In genomic region chr2:237721828-237722227, GRCh38 we compare ENCODE assay signal across 16 cellular contexts.
DNase-seq lines count a peak whose midpoint lies in the region; ATAC-seq and TF ChIP-seq lines count a peak whose summit lies in the region.
"Had no signal": no experiment of that assay in that cellular context is flagged by ENCODE, and none has a peak within 500 bp of the region (broad histone marks: within the 10 kb centered on the region; RNA-seq: fewer than 3 reads in every experiment).

No MANE protein-coding gene starts in this region.

- no peaks in the 10 kb centered on the region for H3K9me3 Mint-ChIP-seq in activated CD4-positive, alpha-beta memory T cell treated with anti-CD3 and anti-CD28 coated beads for 36 hours
- no peaks in the 10 kb centered on the region for H3K9me3 Mint-ChIP-seq in activated CD4-positive, alpha-beta memory T cell treated with anti-CD3 and anti-CD28 coated beads, Interleukin-2, amount 10 ng/mL, durations not matched to agents 7 days and 5 days
- no peaks in the 10 kb centered on the region for H3K9me3 Mint-ChIP-seq in activated CD8-positive, alpha-beta memory T cell treated with anti-CD3 and anti-CD28 coated beads, Interleukin-2, amount 10 ng/mL, durations not matched to agents 7 days and 5 days (ENCODE audit: low read depth)

- 54 to 70% (median 61%) methylated on average over 8 of the region's 8 CpGs for WGBS in spleen, 5 donors

- TF ChIP-seq POLR2A in spleen (IDR thresholded peaks at IDR 0.05): no peak

- H3K9me3 ChIP-seq in spleen: no peaks in the 10 kb centered on the region
- H3K9me3 ChIP-seq: A549, tibial artery had no signal

- POLR2A ChIA-PET in activated CD4-positive, alpha-beta memory T cell treated with anti-CD3 and anti-CD28 coated beads for 36 hours (lab: Charles Lee): no interaction called here
- POLR2A ChIA-PET in activated CD4-positive, alpha-beta memory T cell treated with anti-CD3 and anti-CD28 coated beads, Interleukin-2, amount 10 ng/mL, durations not matched to agents 7 days and 5 days (lab: Charles Lee): interaction anchor here (1.6 kb wide), 1 partner anchor 48 kb away, joined by 5 read pairs; no protein-coding TSS in a partner anchor

- TF ChIP-seq CTCF in spleen (IDR thresholded peaks at IDR 0.05 in 8 of 11, conservative IDR thresholded peaks at IDR 0.05 in 3 of 11): no peak
- TF ChIP-seq CTCF in GM10266 (IDR thresholded peaks at IDR 0.05; ENCODE audit: control insufficient read depth, insufficient read depth, low read depth, missing control alignments): no peak
- TF ChIP-seq CTCF in foreskin keratinocyte (conservative IDR thresholded peaks at IDR 0.05): no peak

- H3K36me3 Mint-ChIP-seq in activated CD4-positive, alpha-beta memory T cell treated with anti-CD3 and anti-CD28 coated beads for 36 hours: peaks cover 26% of the 10 kb centered on the region
- H3K36me3 Mint-ChIP-seq in activated CD4-positive, alpha-beta memory T cell treated with anti-CD3 and anti-CD28 coated beads, Interleukin-2, amount 10 ng/mL, durations not matched to agents 7 days and 5 days (ENCODE audit: low read depth): peaks cover 54% of the 10 kb centered on the region
- peaks cover 32% of the 10 kb centered on the region for H3K36me3 Mint-ChIP-seq in activated CD8-positive, alpha-beta memory T cell treated with anti-CD3 and anti-CD28 coated beads, Interleukin-2, amount 10 ng/mL, durations not matched to agents 7 days and 5 days

- H3K27me3 ChIP-seq in spleen (replicated peaks in 1 of 7): no peaks in the 10 kb centered on the region
- H3K27me3 ChIP-seq in foreskin keratinocyte: no peaks in the 10 kb centered on the region
- H3K27me3 ChIP-seq: tibial artery had no signal

- no peaks in the 10 kb centered on the region for H3K27me3 Mint-ChIP-seq in activated CD4-positive, alpha-beta memory T cell treated with anti-CD3 and anti-CD28 coated beads for 36 hours
- no peaks in the 10 kb centered on the region for H3K27me3 Mint-ChIP-seq in activated CD4-positive, alpha-beta memory T cell treated with anti-CD3 and anti-CD28 coated beads, Interleukin-2, amount 10 ng/mL, durations not matched to agents 7 days and 5 days
- no peaks in the 10 kb centered on the region for H3K27me3 Mint-ChIP-seq in activated CD8-positive, alpha-beta memory T cell treated with anti-CD3 and anti-CD28 coated beads, Interleukin-2, amount 10 ng/mL, durations not matched to agents 7 days and 5 days

- H3K4me1 Mint-ChIP-seq in activated CD4-positive, alpha-beta memory T cell treated with anti-CD3 and anti-CD28 coated beads for 36 hours (ENCODE audit: low read depth): peaks cover 67% of the 10 kb centered on the region
- peaks cover 37% of the 10 kb centered on the region for H3K4me1 Mint-ChIP-seq in activated CD4-positive, alpha-beta memory T cell treated with anti-CD3 and anti-CD28 coated beads, Interleukin-2, amount 10 ng/mL, durations not matched to agents 7 days and 5 days
- H3K4me1 Mint-ChIP-seq in activated CD8-positive, alpha-beta memory T cell treated with anti-CD3 and anti-CD28 coated beads, Interleukin-2, amount 10 ng/mL, durations not matched to agents 7 days and 5 days: peaks cover 27% of the 10 kb centered on the region

- no peak for DNase-seq in activated CD4-positive, alpha-beta memory T cell treated with anti-CD3 and anti-CD28 coated beads for 36 hours
- no peak for DNase-seq in activated CD4-positive, alpha-beta memory T cell treated with anti-CD3 and anti-CD28 coated beads, Interleukin-2, amount 10 ng/mL, durations not matched to agents 7 days and 5 days
- DNase-seq in activated CD8-positive, alpha-beta memory T cell treated with anti-CD3 and anti-CD28 coated beads, Interleukin-2, amount 10 ng/mL, durations not matched to agents 7 days and 5 days: no peak
- peak; percentile 62 for DNase-seq in left kidney (ENCODE audit: low read depth, low spot score)
- no peak for DNase-seq in spleen
- DNase-seq in GM10266 (ENCODE audit: extremely low spot score): no peak
- no peak for DNase-seq in NOMO-1 treated with dmso at 0.1 percent for 144 hours (lab: John Stamatoyannopoulos, UW; ENCODE audit: unreplicated experiment)
- DNase-seq in foreskin keratinocyte: no peak
- DNase-seq: DMS 273 treated with DMSO at 0.1 percent for 48 hours; effector memory CD4-positive, alpha-beta T cell; NCI-H146; NCI-H526; nucleus accumbens; RPMI8226 had no signal

- H3K27ac ChIP-seq in spleen: peak overlapping the region in 6 of 8 donors; percentile 0 to 57 (median 50)
- H3K27ac ChIP-seq in foreskin keratinocyte: no peak overlapping the region
- H3K27ac ChIP-seq: A549 had no signal

- peaks cover 16 to 86% (median 59%) of the 10 kb centered on the region in 6 donors for H3K4me1 ChIP-seq in spleen
- H3K4me1 ChIP-seq in foreskin keratinocyte: peaks cover 37% of the 10 kb centered on the region

- H3K4me3 Mint-ChIP-seq in activated CD4-positive, alpha-beta memory T cell treated with anti-CD3 and anti-CD28 coated beads for 36 hours: no peak overlapping the region
- H3K4me3 Mint-ChIP-seq in activated CD4-positive, alpha-beta memory T cell treated with anti-CD3 and anti-CD28 coated beads, Interleukin-2, amount 10 ng/mL, durations not matched to agents 7 days and 5 days: no peak overlapping the region
- no peak overlapping the region for H3K4me3 Mint-ChIP-seq in activated CD8-positive, alpha-beta memory T cell treated with anti-CD3 and anti-CD28 coated beads, Interleukin-2, amount 10 ng/mL, durations not matched to agents 7 days and 5 days

- H3K4me3 ChIP-seq in spleen: no peak overlapping the region
- H3K4me3 ChIP-seq: A549, tibial artery had no signal

- no peak for ATAC-seq in activated CD8-positive, alpha-beta memory T cell treated with anti-CD3 and anti-CD28 coated beads, Interleukin-2, amount 10 ng/mL, durations not matched to agents 7 days and 5 days
- ATAC-seq in foreskin keratinocyte: no peak
- ATAC-seq: A549 had no signal

- peak overlapping the region; percentile 59 for H3K27ac Mint-ChIP-seq in activated CD4-positive, alpha-beta memory T cell treated with anti-CD3 and anti-CD28 coated beads for 36 hours
- H3K27ac Mint-ChIP-seq in activated CD4-positive, alpha-beta memory T cell treated with anti-CD3 and anti-CD28 coated beads, Interleukin-2, amount 10 ng/mL, durations not matched to agents 7 days and 5 days: no peak overlapping the region
- peak overlapping the region; percentile 54 for H3K27ac Mint-ChIP-seq in activated CD8-positive, alpha-beta memory T cell treated with anti-CD3 and anti-CD28 coated beads, Interleukin-2, amount 10 ng/mL, durations not matched to agents 7 days and 5 days

- H3K36me3 ChIP-seq in spleen: peaks cover 0 to 50% (median 2%) of the 10 kb centered on the region in 6 donors

- intact Hi-C loops in activated CD4-positive, alpha-beta memory T cell treated with anti-CD3 and anti-CD28 coated beads for 36 hours (cut with micrococcal nuclease): no loop called here
- intact Hi-C loops in spleen (cut with DNase I; ENCODE audit: low total_unique reads): no loop called here

- CTCF ChIA-PET in activated CD4-positive, alpha-beta memory T cell treated with anti-CD3 and anti-CD28 coated beads for 36 hours (lab: Charles Lee): interaction anchor here (0.8 to 1.4 kb wide), 2 partner anchors 23 to 48 kb away, joined by 3 to 4 read pairs; no protein-coding TSS in a partner anchor
- CTCF ChIA-PET in activated CD4-positive, alpha-beta memory T cell treated with anti-CD3 and anti-CD28 coated beads, Interleukin-2, amount 10 ng/mL, durations not matched to agents 7 days and 5 days (lab: Charles Lee): interaction anchor here (1.1 kb wide), 1 partner anchor 9 kb away, joined by 3 read pairs; no protein-coding TSS in a partner anchor
- CTCF ChIA-PET in activated CD8-positive, alpha-beta memory T cell treated with anti-CD3 and anti-CD28 coated beads, Interleukin-2, amount 10 ng/mL, durations not matched to agents 7 days and 5 days (lab: Charles Lee): interaction anchor here (1.4 kb wide), 1 partner anchor 49 kb away, joined by 3 read pairs; no protein-coding TSS in a partner anchor
